ENCODE assay signal across 25 cellular contexts in genomic region chr20:10962937-10963336, GRCh38.
"Had no signal": no experiment of that assay in that cellular context is flagged by ENCODE, and none has a peak within 500 bp of the region (broad histone marks: within the 10 kb centered on the region; RNA-seq: fewer than 3 reads in every experiment).

No MANE protein-coding gene starts in this region.

- ATAC-seq: effector memory CD8-positive, alpha-beta T cell; esophagus mucosa; stimulated activated effector memory CD8-positive, alpha-beta T cell treated with anti-CD3 and anti-CD28 coated beads, Interleukin-12 subunit alpha, Interleukin-12 subunit beta, amount 100 ng/mL, for 72 hours had no signal

- DNase-seq: cortex of kidney; effector memory CD8-positive, alpha-beta T cell; foreskin fibroblast; gastrocnemius medialis; head of caudate nucleus; mesenchymal stem cell; mucosa of descending colon; naive B cell; nucleus accumbens; sigmoid colon; stimulated activated CD4-positive, alpha-beta T cell treated with anti-CD3 and anti-CD28 coated beads, Interleukin-2, amount 100 ng/mL, for 24 hours; stimulated activated CD4-positive, alpha-beta T cell treated with anti-CD3 and anti-CD28 coated beads, Interleukin-4, amount 100 ng/mL, for 24 hours; stimulated activated naive CD4-positive, alpha-beta T cell treated with Interleukin-2 at 50 U/mL for 16 hours; stomach; thyroid gland; trophoblast cell had no signal

- H3K36me3 Mint-ChIP-seq: mesothelial cell of epicardium; naive B cell; stimulated activated effector memory CD8-positive, alpha-beta T cell treated with anti-CD3 and anti-CD28 coated beads, Interleukin-12 subunit alpha, Interleukin-12 subunit beta, amount 100 ng/mL, for 72 hours had no signal

- H3K27ac Mint-ChIP-seq: effector memory CD8-positive, alpha-beta T cell; mesothelial cell of epicardium; naive B cell; stimulated activated effector memory CD8-positive, alpha-beta T cell treated with anti-CD3 and anti-CD28 coated beads, Interleukin-12 subunit alpha, Interleukin-12 subunit beta, amount 100 ng/mL, for 72 hours had no signal

- H3K27ac ChIP-seq: epithelial cell of prostate, gastrocnemius medialis, prostate gland, right atrium auricular region, sigmoid colon, stomach, thyroid gland, vagina had no signal

- H3K27me3 Mint-ChIP-seq: effector memory CD8-positive, alpha-beta T cell; naive B cell had no signal

- H3K4me1 ChIP-seq: prostate gland, right atrium auricular region, sigmoid colon, stomach, thyroid gland, vagina had no signal

- H3K4me3 Mint-ChIP-seq: effector memory CD8-positive, alpha-beta T cell; mesothelial cell of epicardium; naive B cell; nephron; stimulated activated effector memory CD8-positive, alpha-beta T cell treated with anti-CD3 and anti-CD28 coated beads, Interleukin-12 subunit alpha, Interleukin-12 subunit beta, amount 100 ng/mL, for 72 hours had no signal

- H3K9me3 Mint-ChIP-seq: nephron had no signal

- H3K27me3 ChIP-seq: gastrocnemius medialis, right atrium auricular region, sigmoid colon, stomach, thyroid gland, vagina had no signal

- H3K9me3 ChIP-seq: gastrocnemius medialis, mucosa of descending colon, prostate gland, right atrium auricular region, sigmoid colon, stomach, thyroid gland, vagina had no signal

- H3K36me3 ChIP-seq: gastrocnemius medialis, prostate gland, right atrium auricular region, sigmoid colon, stomach, thyroid gland, vagina had no signal

- H3K4me3 ChIP-seq: gastrocnemius medialis, mucosa of descending colon, prostate gland, right atrium auricular region, sigmoid colon, stomach, thyroid gland, vagina had no signal

- FAIRE-seq: keratinocyte had no signal

- H3K4me1 Mint-ChIP-seq: mesothelial cell of epicardium; naive B cell; stimulated activated effector memory CD8-positive, alpha-beta T cell treated with anti-CD3 and anti-CD28 coated beads, Interleukin-12 subunit alpha, Interleukin-12 subunit beta, amount 100 ng/mL, for 72 hours had no signal
